25 cellular contexts compared by ENCODE assay signal in genomic region chr17:30782206-30782605, GRCh38. TPM values are rescaled to one million over a fixed set of nuclear protein-coding genes. Genes with fewer than 3 reads are reported as not detected.
DNase-seq lines count a peak whose midpoint lies in the region; ATAC-seq and TF ChIP-seq lines count a peak whose summit lies in the region.
"Had no signal": no experiment of that assay in that cellular context is flagged by ENCODE, and none has a peak within 500 bp of the region (broad histone marks: within the 10 kb centered on the region; RNA-seq: fewer than 3 reads in every experiment).

No MANE protein-coding gene starts in this region.

- intact Hi-C loops in CD4-positive, alpha-beta T cell (cut with DNase I, micrococcal nuclease) = no loop called here

- no peaks in the 10 kb centered on the region for H3K9me3 ChIP-seq in CD4-positive, alpha-beta T cell (ENCODE audit: control insufficient read depth, low read length)
- H3K9me3 ChIP-seq: heart right ventricle, pancreas had no signal

- TF ChIP-seq CTCF in CD4-positive, alpha-beta T cell (IDR thresholded peaks at IDR 0.05) = no peak
- no peak for TF ChIP-seq CTCF in WTC11 (IDR thresholded peaks at IDR 0.05)

- no peak overlapping the region for H3K27ac ChIP-seq in CD4-positive, alpha-beta T cell (ENCODE audit: low read depth, low read length)
- H3K27ac ChIP-seq: brain microvascular endothelial cell, heart right ventricle, HL-60, pancreas had no signal

- H3K27me3 ChIP-seq in CD4-positive, alpha-beta T cell (ENCODE audit: control insufficient read depth, insufficient read depth, low read length) = no peaks in the 10 kb centered on the region
- H3K27me3 ChIP-seq: brain microvascular endothelial cell, heart right ventricle, pancreas had no signal

- no peaks in the 10 kb centered on the region for H3K27me3 Mint-ChIP-seq in activated CD4-positive, alpha-beta T cell treated with anti-CD3 and anti-CD28 coated beads, Interleukin-2, amount 10 ng/mL, durations not matched to agents 7 days and 5 days
- H3K27me3 Mint-ChIP-seq in CD4-positive, alpha-beta T cell = no peaks in the 10 kb centered on the region
- H3K27me3 Mint-ChIP-seq in WTC11 (ENCODE audit: low read depth) (no peaks in the 10 kb centered on the region), immature natural killer cell (ENCODE audit: low read depth in 3 of 3) (peaks cover 0 to 7% (median 0%) of the 10 kb centered on the region in 3 donors)
- H3K27me3 Mint-ChIP-seq: naive B cell had no signal

- no peak for DNase-seq in activated CD4-positive, alpha-beta T cell treated with anti-CD3 and anti-CD28 coated beads, Interleukin-2, amount 10 ng/mL, durations not matched to agents 7 days and 5 days
- no peak for DNase-seq in activated CD4-positive, alpha-beta T cell treated with anti-CD3 and anti-CD28 coated beads for 1 hour
- no peak for DNase-seq in CD4-positive, alpha-beta T cell
- DNase-seq in WTC11 (ENCODE audit: low spot score) (no peak), immature natural killer cell (no peak), NCI-H345 (lab: John Stamatoyannopoulos, UW) (no peak)
- DNase-seq: ACHN; brain microvascular endothelial cell; C1 segment of cervical spinal cord; effector CD8-positive, alpha-beta T cell; erythroblast; foreskin fibroblast; heart right ventricle; mesendoderm; naive B cell; NCI-H1417 treated with DMSO at 0.1 percent for 48 hours; NCI-H524; pancreas; RPMI8226; stimulated activated CD4-positive, alpha-beta T cell treated with anti-CD3 and anti-CD28 coated beads, Interleukin-15, amount 100 ng/mL, for 24 hours had no signal

- H3K4me1 Mint-ChIP-seq in activated CD4-positive, alpha-beta T cell treated with anti-CD3 and anti-CD28 coated beads, Interleukin-2, amount 10 ng/mL, durations not matched to agents 7 days and 5 days = peaks cover 15% of the 10 kb centered on the region
- H3K4me1 Mint-ChIP-seq in CD4-positive, alpha-beta T cell (ENCODE audit: low read depth) = peaks cover 10% of the 10 kb centered on the region
- H3K4me1 Mint-ChIP-seq in WTC11 (no peaks in the 10 kb centered on the region), immature natural killer cell (peaks cover 13 to 21% of the 10 kb centered on the region in 2 donors)

- POLR2A ChIA-PET in activated CD4-positive, alpha-beta T cell treated with anti-CD3 and anti-CD28 coated beads, Interleukin-2, amount 10 ng/mL, durations not matched to agents 7 days and 5 days (lab: Charles Lee) = no interaction called here
- POLR2A ChIA-PET in CD4-positive, alpha-beta T cell (lab: Charles Lee) = interaction anchor here (0.5 kb wide), 1 partner anchor 33 kb away, joined by 3 read pairs; no protein-coding TSS in a partner anchor
- POLR2A ChIA-PET in WTC11 (lab: Charles Lee) = no interaction called here

- ATAC-seq in CD4-positive, alpha-beta T cell (ENCODE audit: poor library complexity) = no peak
- ATAC-seq in WTC11 (no peak), HG03135 (IDR thresholded peaks at IDR 0.05; ENCODE audit: unreplicated experiment) (no peak), GM18861 (IDR thresholded peaks at IDR 0.05; ENCODE audit: unreplicated experiment) (no peak)
- ATAC-seq: heart right ventricle, left lobe of liver, pancreas, sciatic nerve had no signal

- no peaks in the 10 kb centered on the region for H3K9me3 Mint-ChIP-seq in activated CD4-positive, alpha-beta T cell treated with anti-CD3 and anti-CD28 coated beads, Interleukin-2, amount 10 ng/mL, durations not matched to agents 7 days and 5 days
- H3K9me3 Mint-ChIP-seq in CD4-positive, alpha-beta T cell = no peaks in the 10 kb centered on the region
- H3K9me3 Mint-ChIP-seq in WTC11 (0 out of 2 replicates have a peak, but pooled peaks cover 4% of the 10 kb centered on the region), immature natural killer cell (no peaks in the 10 kb centered on the region)
- H3K9me3 Mint-ChIP-seq: naive B cell had no signal

- H3K36me3 Mint-ChIP-seq in activated CD4-positive, alpha-beta T cell treated with anti-CD3 and anti-CD28 coated beads, Interleukin-2, amount 10 ng/mL, durations not matched to agents 7 days and 5 days (ENCODE audit: low read depth) = peaks cover 40% of the 10 kb centered on the region
- peaks cover 61% of the 10 kb centered on the region for H3K36me3 Mint-ChIP-seq in CD4-positive, alpha-beta T cell (ENCODE audit: low read depth)
- H3K36me3 Mint-ChIP-seq in WTC11 (peaks cover 43% of the 10 kb centered on the region), immature natural killer cell (peaks cover 3 to 16% (median 15%) of the 10 kb centered on the region in 3 donors)

- CTCF ChIA-PET in activated CD4-positive, alpha-beta T cell treated with anti-CD3 and anti-CD28 coated beads, Interleukin-2, amount 10 ng/mL, durations not matched to agents 7 days and 5 days (lab: Charles Lee) = no interaction called here
- CTCF ChIA-PET in CD4-positive, alpha-beta T cell (lab: Charles Lee) = no interaction called here
- CTCF ChIA-PET in WTC11 (lab: Charles Lee) = no interaction called here

- H3K4me3 Mint-ChIP-seq in activated CD4-positive, alpha-beta T cell treated with anti-CD3 and anti-CD28 coated beads, Interleukin-2, amount 10 ng/mL, durations not matched to agents 7 days and 5 days = no peak overlapping the region
- H3K4me3 Mint-ChIP-seq in CD4-positive, alpha-beta T cell = no peak overlapping the region
- no peak overlapping the region for H3K4me3 Mint-ChIP-seq in WTC11
- H3K4me3 Mint-ChIP-seq in immature natural killer cell = no peak overlapping the region

- peak overlapping the region; percentile 69 for H3K27ac Mint-ChIP-seq in activated CD4-positive, alpha-beta T cell treated with anti-CD3 and anti-CD28 coated beads, Interleukin-2, amount 10 ng/mL, durations not matched to agents 7 days and 5 days
- peak overlapping the region; percentile 53 for H3K27ac Mint-ChIP-seq in CD4-positive, alpha-beta T cell
- H3K27ac Mint-ChIP-seq in WTC11 (no peak overlapping the region), immature natural killer cell (peak overlapping the region in 5 of 6 donors; percentile 5 to 79 (median 46))

TF ChIP-seq in WTC11, 78 proteins besides CTCF, POLR2A, EP300 and RAD21:
- peak; percentile 84 for TF ChIP-seq ZNF121 (CRISPR knock-in tag; IDR thresholded peaks at IDR 0.05)
- no peak for TF ChIP-seq AFF4 (CRISPR knock-in tag; IDR thresholded peaks at IDR 0.05; ENCODE audit: borderline replicate concordance)

RNA-seq across cellular contexts. Expression of gene CRLF3, which starts 42.3 kb away (rescaled TPM):
- 10 to 100 TPM; 68.6 to 68.8 TPM for total RNA-seq in activated CD4-positive, alpha-beta T cell treated with anti-CD3 and anti-CD28 coated beads, Interleukin-2, amount 10 ng/mL, durations not matched to agents 7 days and 5 days
- total RNA-seq in CD4-positive, alpha-beta T cell = 10 to 100 TPM; 60.9 to 62.9 TPM
- total RNA-seq in WTC11 (2021) = 17.9 to 21.7 TPM (median 20.6 TPM) in 3 replicates
- 10 to 100 TPM; 85.8 to 98.7 (median 97.8) TPM for polyA plus RNA-seq in immature natural killer cell

RNA-seq across cellular contexts. Expression of gene ATAD5, which starts 49.6 kb away (rescaled TPM):
- total RNA-seq in activated CD4-positive, alpha-beta T cell treated with anti-CD3 and anti-CD28 coated beads, Interleukin-2, amount 10 ng/mL, durations not matched to agents 7 days and 5 days = 10 to 100 TPM; 27.1 to 33.2 TPM
- 1 to 10 TPM; 3.6 to 3.9 TPM for total RNA-seq in CD4-positive, alpha-beta T cell
- 24.7 to 26.0 TPM (median 25.0 TPM) in 3 replicates for total RNA-seq in WTC11 (2021)
- 1 to 10 TPM; 1.7 to 2.5 (median 1.8) TPM for polyA plus RNA-seq in immature natural killer cell
